Comparison of ENCODE assay signal across 14 cellular contexts in the genomic region with DNA sequence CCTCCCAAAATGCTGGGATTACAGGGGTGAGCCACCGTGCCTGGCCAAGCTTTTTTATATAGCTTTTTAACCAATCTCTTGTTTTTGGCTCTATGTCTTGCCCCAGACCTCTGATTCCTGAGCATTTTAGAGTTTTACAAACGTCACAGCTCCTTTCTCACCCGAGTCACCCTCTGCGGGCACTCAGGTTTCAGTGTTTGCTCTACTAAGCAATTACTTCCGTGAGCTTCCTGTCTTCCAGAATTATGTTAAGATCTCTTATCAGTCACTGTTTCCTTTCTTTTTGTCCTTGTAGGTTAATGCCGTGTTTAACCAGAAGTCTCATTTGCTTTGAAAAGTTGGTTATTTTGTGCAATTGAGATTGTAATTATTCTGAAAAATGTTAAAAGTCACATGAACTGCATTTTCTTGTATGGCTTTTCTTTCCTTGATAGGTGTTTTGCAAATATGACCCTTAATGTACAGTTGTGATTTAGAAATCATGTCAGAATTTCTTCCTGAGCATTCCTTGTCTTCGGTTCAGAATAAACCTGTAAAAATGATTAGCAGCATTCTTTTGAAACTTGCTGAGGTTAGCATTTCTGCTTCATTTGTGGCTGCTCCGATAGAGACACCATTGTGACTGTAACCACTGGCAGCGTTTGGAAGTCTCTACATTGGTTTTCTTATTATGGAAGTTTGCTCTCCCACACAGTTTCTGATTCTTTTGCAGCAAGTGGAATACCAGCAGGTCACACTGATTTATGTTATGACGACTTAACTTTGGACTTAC. TPM values are rescaled to one million over a fixed set of nuclear protein-coding genes. Genes with fewer than 3 reads are reported as not detected.
A peak's percentile ranks its signal among the peaks of the same experiment; 100 is the strongest.
DNase-seq lines count a peak whose midpoint lies in the region; ATAC-seq and TF ChIP-seq lines count a peak whose summit lies in the region.
"Had no signal": no experiment of that assay in that cellular context is flagged by ENCODE, and none has a peak within 500 bp of the region (broad histone marks: within the 10 kb centered on the region; RNA-seq: fewer than 3 reads in every experiment).

No MANE protein-coding gene starts in this region.

- peak overlapping the region; percentile 9; the same call in 1 of the 2 replicates for H3K27ac ChIP-seq in PC-9
- H3K27ac ChIP-seq in RWPE1, result no peak overlapping the region
- no peak overlapping the region for H3K27ac ChIP-seq in WERI-Rb-1

- no peaks in the 10 kb centered on the region for H3K36me3 Mint-ChIP-seq in activated naive CD4-positive, alpha-beta T cell treated with anti-CD3 and anti-CD28 coated beads, Interleukin-2, amount 50 U/mL, for 72 hours
- H3K36me3 Mint-ChIP-seq in central memory CD8-positive, alpha-beta T cell (ENCODE audit: insufficient read depth), result peaks cover 3% of the 10 kb centered on the region
- no peaks in the 10 kb centered on the region for H3K36me3 Mint-ChIP-seq in stimulated activated naive CD8-positive, alpha-beta T cell treated with anti-CD3 and anti-CD28 coated beads, Interleukin-15, Interleukin-2, amounts not matched to agents 100 ng/mL and 50 ng/mL, for 24 hours (ENCODE audit: low read depth)

- no peak for DNase-seq in activated naive CD4-positive, alpha-beta T cell treated with anti-CD3 and anti-CD28 coated beads, Interleukin-2, amount 50 U/mL, for 72 hours (ENCODE audit: low spot score in 2 of 2)
- DNase-seq in activated naive CD4-positive, alpha-beta T cell (lab: John Stamatoyannopoulos, UW), result no peak
- no peak for DNase-seq in PC-9
- DNase-seq in central memory CD8-positive, alpha-beta T cell (ENCODE audit: low spot score in 2 of 2), result peak in 1 of 2 donors; percentile 17
- no peak for DNase-seq in RWPE1 (ENCODE audit: low spot score)
- no peak for DNase-seq in WERI-Rb-1
- DNase-seq in effector CD4-positive, alpha-beta T cell, result no peak
- DNase-seq: activated CD8-positive, alpha-beta memory T cell treated with anti-CD3 and anti-CD28 coated beads, Interleukin-2, amount 50 U/mL, for 48 hours; BE2C; caudate nucleus; NCI-H1048; NCI-H524; SW 1271 had no signal

- BruUV-seq in PC-9 (replicated peaks; lab: Mats Ljungman, UMichigan), result no TSS peak

- H3K4me3 ChIP-seq in PC-9 (no peak overlapping the region), WERI-Rb-1 (ENCODE audit: low read depth, low read length) (no peak overlapping the region)

- TF ChIP-seq CTCF in PC-9 (conservative IDR thresholded peaks at IDR 0.05), result no peak
- no peak for TF ChIP-seq CTCF in RWPE1 (conservative IDR thresholded peaks at IDR 0.05; ENCODE audit: low read depth)
- TF ChIP-seq CTCF in WERI-Rb-1 (IDR thresholded peaks at IDR 0.05; ENCODE audit: low read depth, low read length), result no peak

- peak; percentile 73 to 86 for ATAC-seq in activated naive CD4-positive, alpha-beta T cell treated with anti-CD3 and anti-CD28 coated beads, Interleukin-2, amount 50 U/mL, for 72 hours
- peak; percentile 79 for ATAC-seq in central memory CD8-positive, alpha-beta T cell (replicated peaks; ENCODE audit: extremely low read depth, poor library complexity, severe bottlenecking)

- H3K36me3 ChIP-seq in PC-9 (ENCODE audit: low read depth), result peaks cover 14% of the 10 kb centered on the region; the same call in 1 of the 2 replicates
- H3K36me3 ChIP-seq in WERI-Rb-1, result no peaks in the 10 kb centered on the region
- H3K36me3 ChIP-seq: BE2C had no signal

- POLR2A ChIA-PET in PC-9 (lab: Charles Lee; ENCODE audit: unreplicated experiment), result interaction anchor here (0.6 kb wide), 1 partner anchor 117 kb away, joined by 4 read pairs; no protein-coding TSS in a partner anchor
- POLR2A ChIA-PET in RWPE1 (lab: Yijun Ruan, JAX; ENCODE audit: low non-redundant PET), result no interaction called here

- intact Hi-C loops in PC-9 (cut with micrococcal nuclease; ENCODE audit: unreplicated experiment), result loop anchor here (2.0 kb wide), 1 partner anchor 17 kb away; no protein-coding TSS in a partner anchor

- H3K9me2 ChIP-seq in PC-9 (ENCODE audit: insufficient read depth), result no peaks in the 10 kb centered on the region

- no peak overlapping the region for H3K4me2 ChIP-seq in PC-9

- peaks cover 22% of the 10 kb centered on the region for H3F3A ChIP-seq in PC-9 (ENCODE audit: insufficient read depth, low read depth)

- H3K27me3 ChIP-seq in PC-9 (ENCODE audit: insufficient read depth, low read depth) (no peaks in the 10 kb centered on the region), WERI-Rb-1 (ENCODE audit: insufficient read depth, low read depth, severe bottlenecking) (no peaks in the 10 kb centered on the region)
- H3K27me3 ChIP-seq: BE2C had no signal

- H3K4me1 Mint-ChIP-seq in central memory CD8-positive, alpha-beta T cell, result peaks cover 37% of the 10 kb centered on the region
- H3K4me1 Mint-ChIP-seq in stimulated activated naive CD8-positive, alpha-beta T cell treated with anti-CD3 and anti-CD28 coated beads, Interleukin-15, Interleukin-2, amounts not matched to agents 100 ng/mL and 50 ng/mL, for 24 hours (ENCODE audit: low read depth), result peaks cover 27% of the 10 kb centered on the region

- CTCF ChIA-PET in PC-9 (lab: Charles Lee), result no interaction called here
- CTCF ChIA-PET in RWPE1 (lab: Yijun Ruan, JAX), result interaction anchor here (0.8 kb wide), 1 partner anchor 16 kb away, joined by 3 read pairs; no protein-coding TSS in a partner anchor

- no peaks in the 10 kb centered on the region for H3K27me3 Mint-ChIP-seq in central memory CD8-positive, alpha-beta T cell
- no peaks in the 10 kb centered on the region for H3K27me3 Mint-ChIP-seq in stimulated activated naive CD8-positive, alpha-beta T cell treated with anti-CD3 and anti-CD28 coated beads, Interleukin-15, Interleukin-2, amounts not matched to agents 100 ng/mL and 50 ng/mL, for 24 hours

- peak overlapping the region; percentile 67 for H3K4me3 Mint-ChIP-seq in central memory CD8-positive, alpha-beta T cell
- H3K4me3 Mint-ChIP-seq in stimulated activated naive CD8-positive, alpha-beta T cell treated with anti-CD3 and anti-CD28 coated beads, Interleukin-15, Interleukin-2, amounts not matched to agents 100 ng/mL and 50 ng/mL, for 24 hours, result peak overlapping the region; percentile 11

- peak overlapping the region in 1 of 2 donors; percentile 52 for H3K27ac Mint-ChIP-seq in activated naive CD4-positive, alpha-beta T cell treated with anti-CD3 and anti-CD28 coated beads, Interleukin-2, amount 50 U/mL, for 72 hours
- peak overlapping the region; percentile 80 for H3K27ac Mint-ChIP-seq in central memory CD8-positive, alpha-beta T cell (ENCODE audit: low read depth)
- no peak overlapping the region for H3K27ac Mint-ChIP-seq in stimulated activated naive CD8-positive, alpha-beta T cell treated with anti-CD3 and anti-CD28 coated beads, Interleukin-15, Interleukin-2, amounts not matched to agents 100 ng/mL and 50 ng/mL, for 24 hours

- 0 out of 2 replicates have a peak, but pooled peaks cover 3% of the 10 kb centered on the region for H3K79me2 ChIP-seq in PC-9 (ENCODE audit: low read depth)

- peaks cover 29% of the 10 kb centered on the region for H3K4me1 ChIP-seq in PC-9 (replicated peaks; ENCODE audit: insufficient read depth)
- H3K4me1 ChIP-seq: BE2C had no signal

- no peak overlapping the region for H2AFZ ChIP-seq in PC-9

- H3K9me3 ChIP-seq in PC-9 (ENCODE audit: insufficient read depth, low read depth) (no peaks in the 10 kb centered on the region), WERI-Rb-1 (ENCODE audit: severe bottlenecking) (no peaks in the 10 kb centered on the region)
- H3K9me3 ChIP-seq: BE2C had no signal

- no peaks in the 10 kb centered on the region for H3K9me3 Mint-ChIP-seq in activated naive CD4-positive, alpha-beta T cell treated with anti-CD3 and anti-CD28 coated beads, Interleukin-2, amount 50 U/mL, for 72 hours
- peaks cover 6% of the 10 kb centered on the region for H3K9me3 Mint-ChIP-seq in central memory CD8-positive, alpha-beta T cell
- no peaks in the 10 kb centered on the region for H3K9me3 Mint-ChIP-seq in stimulated activated naive CD8-positive, alpha-beta T cell treated with anti-CD3 and anti-CD28 coated beads, Interleukin-15, Interleukin-2, amounts not matched to agents 100 ng/mL and 50 ng/mL, for 24 hours

- no peaks in the 10 kb centered on the region for H4K20me1 ChIP-seq in PC-9 (ENCODE audit: insufficient read depth)

RNA-seq across cellular contexts. Expression of a gene that starts 4.5 kb away (rescaled TPM):
- under 1 TPM; 0.41 to 0.46 TPM for total RNA-seq in activated naive CD4-positive, alpha-beta T cell treated with anti-CD3 and anti-CD28 coated beads, Interleukin-2, amount 50 U/mL, for 72 hours
- total RNA-seq in PC-9 (2021), result 173 and 178 TPM in 2 replicates

RNA-seq across cellular contexts. Expression of a gene that starts 35.6 kb away (rescaled TPM):
- total RNA-seq in activated naive CD4-positive, alpha-beta T cell treated with anti-CD3 and anti-CD28 coated beads, Interleukin-2, amount 50 U/mL, for 72 hours, result 10 to 100 TPM; 44.4 to 45.9 TPM
- total RNA-seq in PC-9 (2021), result 49.9 and 55.7 TPM in 2 replicates

Comparison
In these comparisons a context has a peak if more than half of its experiments do, and no peak if none do; other contexts are left out.
1. RNA of a gene that starts 4.5 kb away (total RNA-seq): 173 to 178 TPM in PC-9; 0.41 to 0.46 TPM in activated naive CD4-positive, alpha-beta T cell treated with anti-CD3 and anti-CD28 coated beads, Interleukin-2, amount 50 U/mL, for 72 hours; every median in the first group is over 100 times any median in the second.